Comparison of ENCODE assay signal across 8 cellular contexts in the genomic region with DNA sequence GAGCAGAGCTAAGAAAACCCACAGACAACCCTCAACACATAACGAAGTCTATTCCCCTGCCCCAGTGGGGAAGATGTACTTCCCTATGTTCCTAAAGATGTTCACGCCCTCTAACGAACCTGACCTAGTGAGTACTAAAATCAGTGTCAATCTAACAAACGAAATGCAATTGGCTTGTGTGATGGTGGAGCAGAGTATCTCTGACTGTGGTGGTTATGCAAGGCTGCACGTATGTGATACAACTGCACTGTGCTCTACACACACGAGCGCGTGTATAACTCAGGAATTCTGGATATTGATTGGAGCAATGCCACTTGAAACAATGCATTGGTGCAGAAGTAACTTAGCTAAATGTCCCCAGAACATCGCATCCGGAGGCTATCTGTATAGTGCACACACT. TPM values are rescaled to one million over a fixed set of nuclear protein-coding genes. Genes with fewer than 3 reads are reported as not detected.
DNase-seq lines count a peak whose midpoint lies in the region; ATAC-seq, FAIRE-seq and TF ChIP-seq lines count a peak whose summit lies in the region.

No MANE protein-coding gene starts in this region.

- POLR2A ChIA-PET in HepG2 (lab: Yijun Ruan, JAX) = interaction anchor here (1.1 to 2.9 kb wide), 6 partner anchors 14 to 197 kb away, joined by 3 to 28 read pairs (median 5); a partner anchor contains a TSS

- peak overlapping the region; percentile 71 for H3K4me3 ChIP-seq in AG09309 (ENCODE audit: control insufficient read depth, low read depth, low read length)
- H3K4me3 ChIP-seq in HUES6 (ENCODE audit: low read depth, low read length) = peak overlapping the region; percentile 98
- H3K4me3 ChIP-seq in astrocyte of the cerebellum (ENCODE audit: low read depth, low read length) = peak overlapping the region; percentile 79
- peak overlapping the region; percentile 77 to 86 (median 79) for H3K4me3 ChIP-seq in HepG2 (replicated peaks in 1 of 3; ENCODE audit: insufficient read depth in 1 of 3, low read depth in 2 of 3, low read length in 3 of 3)
- H3K4me3 ChIP-seq in transverse colon = peak overlapping the region in 3 of 4 donors; percentile 87 to 99 (median 97)

- intact Hi-C loops in HepG2 (cut with micrococcal nuclease; ENCODE audit: unreplicated experiment) = loop anchor here (5.0 kb wide), 2 partner anchors 76 to 206 kb away; a partner anchor contains a TSS
- intact Hi-C loops in transverse colon (cut with DNase I; ENCODE audit: low total_unique reads) = no loop called here

- no TSS peak for BruUV-seq in HepG2 (replicated peaks; lab: Mats Ljungman, UMichigan)

- H3K9ac ChIP-seq in HUES6 (ENCODE audit: low read length) (peak overlapping the region; percentile 90), HepG2 (ENCODE audit: insufficient read depth, low read depth, low read length) (peak overlapping the region; percentile 93)

- no peak overlapping the region for H3K27ac ChIP-seq in HUES6 (ENCODE audit: low read depth, low read length)
- H3K27ac ChIP-seq in HepG2 (ENCODE audit: extremely low read length, insufficient read depth, low read length) = peak overlapping the region; percentile 84
- peak overlapping the region; percentile 89 to 96 (median 92) for H3K27ac ChIP-seq in transverse colon

- H3K4me1 ChIP-seq in HUES6 (ENCODE audit: control insufficient read depth, insufficient read depth, low read length) (peaks cover 19% of the 10 kb centered on the region; the same call in 1 of the 2 replicates), HepG2 (ENCODE audit: insufficient read depth, low read length) (peaks cover 54% of the 10 kb centered on the region), transverse colon (peaks cover 20 to 42% (median 34%) of the 10 kb centered on the region in 4 donors)

- no peak for TF ChIP-seq CTCF in AG09309 (IDR thresholded peaks at IDR 0.05; ENCODE audit: control insufficient read depth, insufficient read depth, low read depth, low read length, missing control alignments)
- no peak for TF ChIP-seq CTCF in astrocyte of the cerebellum (IDR thresholded peaks at IDR 0.05; ENCODE audit: low read depth, low read length, missing control alignments)
- TF ChIP-seq CTCF in HepG2 (CRISPR knock-in tag; IDR thresholded peaks at IDR 0.05) = no peak
- TF ChIP-seq CTCF in transverse colon (IDR thresholded peaks at IDR 0.05) = no peak

- TF ChIP-seq RAD21 in HepG2 (CRISPR knock-in tag; IDR thresholded peaks at IDR 0.05) = no peak

- H3K4me2 ChIP-seq in HepG2 (ENCODE audit: low read depth, low read length) = peak overlapping the region; percentile 88

- H3K9me3 ChIP-seq in HUES6 (ENCODE audit: control insufficient read depth, insufficient read depth, low read depth, low read length) (no peaks in the 10 kb centered on the region), HepG2 (ENCODE audit: low read length) (no peaks in the 10 kb centered on the region), transverse colon (no peaks in the 10 kb centered on the region)

- H2AFZ ChIP-seq in HepG2 (ENCODE audit: low read length) = peak overlapping the region; percentile 1

- TF ChIP-seq POLR2A in HepG2 (IDR thresholded peaks at IDR 0.05; ENCODE audit: insufficient read depth in 1 of 2, low read depth in 2 of 2, low read length in 2 of 2) (peak; percentile 20 to 58; a peak in 2 of 4 replicates), transverse colon (IDR thresholded peaks at IDR 0.05) (no peak)

- DNase-seq in AG09309 (ENCODE audit: low read depth) = no peak
- no peak for DNase-seq in astrocyte of the cerebellum (ENCODE audit: low read depth)
- peak; percentile 60 for DNase-seq in HepG2 (ENCODE audit: low spot score)
- DNase-seq in transverse colon = no peak
- DNase-seq in NCI-H187 (lab: John Stamatoyannopoulos, UW) = no peak

- peaks cover 42% of the 10 kb centered on the region for H3K36me3 ChIP-seq in HUES6 (ENCODE audit: control insufficient read depth, insufficient read depth, low read length)
- peaks cover 6 to 20% of the 10 kb centered on the region in 2 experiments; a peak in 3 of 5 replicates for H3K36me3 ChIP-seq in HepG2 (replicated peaks in 1 of 2; ENCODE audit: control insufficient read depth in 1 of 2, insufficient read depth in 2 of 2, low read length in 2 of 2)
- H3K36me3 ChIP-seq in transverse colon = peaks cover 0 to 4% (median 0%) of the 10 kb centered on the region in 4 donors

- H3K79me2 ChIP-seq in HepG2 (ENCODE audit: insufficient read depth, low read length) = peaks cover 49% of the 10 kb centered on the region

- H3K27me3 ChIP-seq in HUES6 (ENCODE audit: control insufficient read depth, insufficient read depth, low read length) (no peaks in the 10 kb centered on the region), HepG2 (ENCODE audit: control insufficient read depth in 1 of 2, insufficient read depth in 2 of 2, low read length in 2 of 2) (no peaks in the 10 kb centered on the region; a peak in 1 of 5 replicates), transverse colon (no peaks in the 10 kb centered on the region)

- ATAC-seq in HepG2 (peak; percentile 47), HG03139 (IDR thresholded peaks at IDR 0.05; ENCODE audit: unreplicated experiment) (no peak), GM21717 (IDR thresholded peaks at IDR 0.05; ENCODE audit: unreplicated experiment) (no peak)

- peak; percentile 46 for FAIRE-seq in HepG2 (lab: Jason Lieb, UNC)

- TF ChIP-seq EP300 in HepG2 (IDR thresholded peaks at IDR 0.05; ENCODE audit: low read depth in 2 of 2, low read length in 2 of 2) (no peak), HepG2 (CRISPR knock-in tag; IDR thresholded peaks at IDR 0.05; ENCODE audit: borderline replicate concordance) (no peak), transverse colon (IDR thresholded peaks at IDR 0.05; ENCODE audit: low read depth) (no peak)

- in situ Hi-C loops in astrocyte of the cerebellum (cut with HindIII; ENCODE audit: low sequenced_read_pairs) (no loop called here), HepG2 (cut with HindIII; ENCODE audit: extremely low pct_ligation_motif_present, low pct_unique_long_range_greater_than_20kb) (no loop called here), transverse colon (cut with MboI; ENCODE audit: low pct_ligation_motif_present in 1 of 4, low pct_unique_long_range_greater_than_20kb in 1 of 4, low sequenced_read_pairs in 3 of 4) (no loop called here)

- peaks cover 8% of the 10 kb centered on the region for H4K20me1 ChIP-seq in HepG2 (ENCODE audit: insufficient read depth, low read length)

- WGBS in HepG2 (ENCODE audit: low lambda C conversion rate) = 21% methylated on average over 7 of the region's 10 CpGs
- 14 to 23% methylated on average over 7 to 10 of the region's 10 CpGs for WGBS in transverse colon (ENCODE audit: low coverage in 1 of 2), 2 donors

- CTCF ChIA-PET in HepG2 (lab: Yijun Ruan, JAX; ENCODE audit: low intra/inter-chr PET ratio, low total read pairs) = no interaction called here

TF ChIP-seq in HepG2, 621 proteins besides CTCF, POLR2A, EP300 and RAD21 (continues in another document):
- no peak for TF ChIP-seq CBFB (CRISPR knock-in tag; IDR thresholded peaks at IDR 0.05)

RNA-seq across cellular contexts. Expression of a gene that starts 1.3 kb away (rescaled TPM):
- 5.4 and 8.0 TPM in 2 replicates for total RNA-seq in HepG2 (2016; rRNA removed; fragmentation: Illumina TruSeq; extraction: Trizol)
- total RNA-seq in HepG2 (2016; cell fraction: cytosol; rRNA removed; fragmentation: Illumina TruSeq; extraction: Trizol; ENCODE audit: low read depth) = 1.9 and 2.7 TPM in 2 replicates
- total RNA-seq in HepG2 (2016; cell fraction: insoluble cytoplasmic fraction; rRNA removed; fragmentation: Illumina TruSeq; extraction: Trizol) = 6.3 and 7.1 TPM in 2 replicates
- 3.9 and 4.7 TPM in 2 replicates for total RNA-seq in HepG2 (2016; cell fraction: membrane; rRNA removed; fragmentation: Illumina TruSeq; extraction: Trizol)
- total RNA-seq in HepG2 (2016; cell fraction: nucleus; rRNA removed; fragmentation: Illumina TruSeq; extraction: Trizol) = 7.7 and 9.0 TPM in 2 replicates
- polyA plus RNA-seq in HepG2 (2011; rRNA removed) = 11.2 and 11.4 TPM in 2 replicates
- polyA plus RNA-seq in HepG2 (2011; cell fraction: cytosol; rRNA removed) = 6.7 and 8.3 TPM in 2 replicates
- 16.0 and 18.1 TPM in 2 replicates for polyA plus RNA-seq in HepG2 (2011; cell fraction: nucleus; rRNA removed)
- polyA plus RNA-seq in HepG2 (2012) = 4.1 and 4.2 TPM in 2 replicates
- polyA plus RNA-seq in HepG2 (2016; cell fraction: cytosol; fragmentation: Illumina TruSeq; extraction: Trizol; ENCODE audit: low read depth) = 2.1 and 2.4 TPM in 2 replicates
- 6.3 and 7.9 TPM in 2 replicates for polyA plus RNA-seq in HepG2 (2016; cell fraction: insoluble cytoplasmic fraction; fragmentation: Illumina TruSeq; extraction: Trizol; ENCODE audit: low read depth)
- polyA plus RNA-seq in HepG2 (2016; cell fraction: membrane; fragmentation: Illumina TruSeq; extraction: Trizol; ENCODE audit: low read depth) = 3.7 and 4.2 TPM in 2 replicates
- polyA plus RNA-seq in HepG2 (2016; cell fraction: nucleus; fragmentation: Illumina TruSeq; extraction: Trizol; ENCODE audit: insufficient read depth, low read depth) = 11.7 and 12.7 TPM in 2 replicates
- polyA minus RNA-seq in HepG2 (2011; rRNA and poly(A)+ RNA removed; ENCODE audit: low replicate concordance) = 33.4 and 63.2 TPM in 2 replicates
- polyA minus RNA-seq in HepG2 (2011; cell fraction: cytosol; rRNA and poly(A)+ RNA removed) = 4.2 and 6.3 TPM in 2 replicates
- 25.5 and 26.4 TPM in 2 replicates for polyA minus RNA-seq in HepG2 (2011; cell fraction: nucleus; rRNA and poly(A)+ RNA removed)
- total RNA-seq in transverse colon = 10 to 100 TPM in 3 of 4 donors, 1 to 10 TPM in 1; 8.5 to 21.7 (median 17.8) TPM

RNA-seq across cellular contexts. Expression of a gene that starts 1.7 kb away (rescaled TPM):
- total RNA-seq in HepG2 (2016; rRNA removed; fragmentation: Illumina TruSeq; extraction: Trizol) = 53.3 and 60.3 TPM in 2 replicates
- total RNA-seq in HepG2 (2016; cell fraction: cytosol; rRNA removed; fragmentation: Illumina TruSeq; extraction: Trizol; ENCODE audit: low read depth) = 46.8 and 53.6 TPM in 2 replicates
- total RNA-seq in HepG2 (2016; cell fraction: insoluble cytoplasmic fraction; rRNA removed; fragmentation: Illumina TruSeq; extraction: Trizol) = 47.5 and 61.3 TPM in 2 replicates
- 86.2 and 93.4 TPM in 2 replicates for total RNA-seq in HepG2 (2016; cell fraction: membrane; rRNA removed; fragmentation: Illumina TruSeq; extraction: Trizol)
- 56.0 and 63.9 TPM in 2 replicates for total RNA-seq in HepG2 (2016; cell fraction: nucleus; rRNA removed; fragmentation: Illumina TruSeq; extraction: Trizol)
- 48.8 and 51.3 TPM in 2 replicates for polyA plus RNA-seq in HepG2 (2011; rRNA removed)
- 37.9 and 38.9 TPM in 2 replicates for polyA plus RNA-seq in HepG2 (2011; cell fraction: cytosol; rRNA removed)
- polyA plus RNA-seq in HepG2 (2011; cell fraction: nucleus; rRNA removed) = 102 and 103 TPM in 2 replicates
- polyA plus RNA-seq in HepG2 (2012) = 25.8 and 31.0 TPM in 2 replicates
- polyA plus RNA-seq in HepG2 (2016; cell fraction: cytosol; fragmentation: Illumina TruSeq; extraction: Trizol; ENCODE audit: low read depth) = 25.2 and 27.2 TPM in 2 replicates
- polyA plus RNA-seq in HepG2 (2016; cell fraction: insoluble cytoplasmic fraction; fragmentation: Illumina TruSeq; extraction: Trizol; ENCODE audit: low read depth) = 42.1 and 54.3 TPM in 2 replicates
- polyA plus RNA-seq in HepG2 (2016; cell fraction: membrane; fragmentation: Illumina TruSeq; extraction: Trizol; ENCODE audit: low read depth) = 51.3 and 57.7 TPM in 2 replicates
- polyA plus RNA-seq in HepG2 (2016; cell fraction: nucleus; fragmentation: Illumina TruSeq; extraction: Trizol; ENCODE audit: insufficient read depth, low read depth) = 100 and 105 TPM in 2 replicates
- polyA minus RNA-seq in HepG2 (2011; rRNA and poly(A)+ RNA removed; ENCODE audit: low replicate concordance) = 111 and 138 TPM in 2 replicates
- 31.6 and 35.3 TPM in 2 replicates for polyA minus RNA-seq in HepG2 (2011; cell fraction: cytosol; rRNA and poly(A)+ RNA removed)
- 71.1 and 80.8 TPM in 2 replicates for polyA minus RNA-seq in HepG2 (2011; cell fraction: nucleus; rRNA and poly(A)+ RNA removed)
- 100 to 1,000 TPM; 101 to 143 (median 120) TPM for total RNA-seq in transverse colon
